ENCODE assay signal across 7 cellular contexts in genomic region chr2:139123795-139124194, GRCh38.
"Had no signal": no experiment of that assay in that cellular context is flagged by ENCODE, and none has a peak within 500 bp of the region (broad histone marks: within the 10 kb centered on the region; RNA-seq: fewer than 3 reads in every experiment).

No MANE protein-coding gene starts in this region.

- H3K9me3 ChIP-seq: HAP-1 had no signal

- DNase-seq: GM23248, GOT3, H7, HFFc6, KBM-7 had no signal

- H2AFZ ChIP-seq: GM23248 had no signal

- H3K4me1 ChIP-seq: HAP-1 had no signal

- H3K36me3 ChIP-seq: HAP-1 had no signal

- H3K4me3 ChIP-seq: GM23248, HAP-1 had no signal

- H3K27ac ChIP-seq: GM23248, HL-60 had no signal

- H3K9ac ChIP-seq: GM23248 had no signal
